1 cellular context compared by ENCODE assay signal in the genomic region with DNA sequence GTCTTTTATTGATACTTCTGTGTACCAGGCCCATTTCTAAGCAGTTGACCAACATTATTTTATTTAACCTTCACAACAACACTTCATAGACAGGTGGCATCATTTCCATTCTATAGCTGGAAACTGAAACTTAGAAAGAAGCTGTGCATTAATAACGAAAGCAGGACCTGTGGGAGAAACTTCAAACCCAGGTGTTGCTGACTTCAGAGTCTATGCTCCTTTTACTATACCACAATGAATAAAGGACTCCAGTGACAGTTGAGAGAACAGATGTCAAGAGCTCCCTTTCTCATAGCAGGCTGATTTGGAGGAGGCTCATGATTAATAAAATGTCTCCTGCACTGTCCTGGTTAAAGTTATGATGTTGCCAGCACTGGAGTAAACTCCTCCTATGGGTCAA.
A peak's percentile ranks its signal among the peaks of the same experiment; 100 is the strongest.
TF ChIP-seq lines count a peak whose summit lies in the region.

No MANE protein-coding gene starts in this region.

TF ChIP-seq in GM12878, 131 proteins besides CTCF, POLR2A, EP300 and RAD21 (continued from another document):
- TF ChIP-seq ASH2L (IDR thresholded peaks at IDR 0.05; ENCODE audit: borderline replicate concordance, low read depth) (no peak), HDGF (IDR thresholded peaks at IDR 0.05) (no peak), FOXK2 (IDR thresholded peaks at IDR 0.05) (no peak), CBFB (IDR thresholded peaks at IDR 0.05; ENCODE audit: low read depth) (no peak), IKZF1 (conservative IDR thresholded peaks at IDR 0.05) (peak; percentile 37; the same call in 1 of the 2 replicates), SMAD1 (IDR thresholded peaks at IDR 0.05; ENCODE audit: low read depth, partially characterized antibody) (no peak), CBX5 (IDR thresholded peaks at IDR 0.05; ENCODE audit: low read depth) (no peak), JUNB (IDR thresholded peaks at IDR 0.05) (peak; percentile 85), HCFC1 (IDR thresholded peaks at IDR 0.05; ENCODE audit: low read length) (no peak), HDAC6 (IDR thresholded peaks at IDR 0.05; ENCODE audit: unreplicated experiment) (no peak), FOXM1 (IDR thresholded peaks at IDR 0.05; ENCODE audit: low read depth, low read length) (peak; percentile 47; the same call in 1 of the 2 replicates), BACH1 (IDR thresholded peaks at IDR 0.05; ENCODE audit: borderline replicate concordance) (no peak), ZNF274 (IDR thresholded peaks at IDR 0.05; ENCODE audit: insufficient read depth, insufficient read length) (no peak), SP1 (IDR thresholded peaks at IDR 0.05; ENCODE audit: low read depth, low read length) (no peak), ZSCAN29 (IDR thresholded peaks at IDR 0.05) (no peak), RCOR1 (conservative IDR thresholded peaks at IDR 0.05; ENCODE audit: low read depth, low read length) (no peak), BMI1 (IDR thresholded peaks at IDR 0.05; ENCODE audit: borderline replicate concordance) (no peak)
- TF ChIP-seq, protein P1, sequence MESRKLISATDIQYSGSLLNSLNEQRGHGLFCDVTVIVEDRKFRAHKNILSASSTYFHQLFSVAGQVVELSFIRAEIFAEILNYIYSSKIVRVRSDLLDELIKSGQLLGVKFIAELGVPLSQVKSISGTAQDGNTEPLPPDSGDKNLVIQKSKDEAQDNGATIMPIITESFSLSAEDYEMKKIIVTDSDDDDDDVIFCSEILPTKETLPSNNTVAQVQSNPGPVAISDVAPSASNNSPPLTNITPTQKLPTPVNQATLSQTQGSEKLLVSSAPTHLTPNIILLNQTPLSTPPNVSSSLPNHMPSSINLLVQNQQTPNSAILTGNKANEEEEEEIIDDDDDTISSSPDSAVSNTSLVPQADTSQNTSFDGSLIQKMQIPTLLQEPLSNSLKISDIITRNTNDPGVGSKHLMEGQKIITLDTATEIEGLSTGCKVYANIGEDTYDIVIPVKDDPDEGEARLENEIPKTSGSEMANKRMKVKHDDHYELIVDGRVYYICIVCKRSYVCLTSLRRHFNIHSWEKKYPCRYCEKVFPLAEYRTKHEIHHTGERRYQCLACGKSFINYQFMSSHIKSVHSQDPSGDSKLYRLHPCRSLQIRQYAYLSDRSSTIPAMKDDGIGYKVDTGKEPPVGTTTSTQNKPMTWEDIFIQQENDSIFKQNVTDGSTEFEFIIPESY (IDR thresholded peaks at IDR 0.05) = no peak
- TF ChIP-seq, protein P2, sequence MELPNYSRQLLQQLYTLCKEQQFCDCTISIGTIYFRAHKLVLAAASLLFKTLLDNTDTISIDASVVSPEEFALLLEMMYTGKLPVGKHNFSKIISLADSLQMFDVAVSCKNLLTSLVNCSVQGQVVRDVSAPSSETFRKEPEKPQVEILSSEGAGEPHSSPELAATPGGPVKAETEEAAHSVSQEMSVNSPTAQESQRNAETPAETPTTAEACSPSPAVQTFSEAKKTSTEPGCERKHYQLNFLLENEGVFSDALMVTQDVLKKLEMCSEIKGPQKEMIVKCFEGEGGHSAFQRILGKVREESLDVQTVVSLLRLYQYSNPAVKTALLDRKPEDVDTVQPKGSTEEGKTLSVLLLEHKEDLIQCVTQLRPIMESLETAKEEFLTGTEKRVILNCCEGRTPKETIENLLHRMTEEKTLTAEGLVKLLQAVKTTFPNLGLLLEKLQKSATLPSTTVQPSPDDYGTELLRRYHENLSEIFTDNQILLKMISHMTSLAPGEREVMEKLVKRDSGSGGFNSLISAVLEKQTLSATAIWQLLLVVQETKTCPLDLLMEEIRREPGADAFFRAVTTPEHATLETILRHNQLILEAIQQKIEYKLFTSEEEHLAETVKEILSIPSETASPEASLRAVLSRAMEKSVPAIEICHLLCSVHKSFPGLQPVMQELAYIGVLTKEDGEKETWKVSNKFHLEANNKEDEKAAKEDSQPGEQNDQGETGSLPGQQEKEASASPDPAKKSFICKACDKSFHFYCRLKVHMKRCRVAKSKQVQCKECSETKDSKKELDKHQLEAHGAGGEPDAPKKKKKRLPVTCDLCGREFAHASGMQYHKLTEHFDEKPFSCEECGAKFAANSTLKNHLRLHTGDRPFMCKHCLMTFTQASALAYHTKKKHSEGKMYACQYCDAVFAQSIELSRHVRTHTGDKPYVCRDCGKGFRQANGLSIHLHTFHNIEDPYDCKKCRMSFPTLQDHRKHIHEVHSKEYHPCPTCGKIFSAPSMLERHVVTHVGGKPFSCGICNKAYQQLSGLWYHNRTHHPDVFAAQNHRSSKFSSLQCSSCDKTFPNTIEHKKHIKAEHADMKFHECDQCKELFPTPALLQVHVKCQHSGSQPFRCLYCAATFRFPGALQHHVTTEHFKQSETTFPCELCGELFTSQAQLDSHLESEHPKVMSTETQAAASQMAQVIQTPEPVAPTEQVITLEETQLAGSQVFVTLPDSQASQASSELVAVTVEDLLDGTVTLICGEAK (IDR thresholded peaks at IDR 0.05; ENCODE audit: borderline replicate concordance) = no peak
- TF ChIP-seq, protein P3, sequence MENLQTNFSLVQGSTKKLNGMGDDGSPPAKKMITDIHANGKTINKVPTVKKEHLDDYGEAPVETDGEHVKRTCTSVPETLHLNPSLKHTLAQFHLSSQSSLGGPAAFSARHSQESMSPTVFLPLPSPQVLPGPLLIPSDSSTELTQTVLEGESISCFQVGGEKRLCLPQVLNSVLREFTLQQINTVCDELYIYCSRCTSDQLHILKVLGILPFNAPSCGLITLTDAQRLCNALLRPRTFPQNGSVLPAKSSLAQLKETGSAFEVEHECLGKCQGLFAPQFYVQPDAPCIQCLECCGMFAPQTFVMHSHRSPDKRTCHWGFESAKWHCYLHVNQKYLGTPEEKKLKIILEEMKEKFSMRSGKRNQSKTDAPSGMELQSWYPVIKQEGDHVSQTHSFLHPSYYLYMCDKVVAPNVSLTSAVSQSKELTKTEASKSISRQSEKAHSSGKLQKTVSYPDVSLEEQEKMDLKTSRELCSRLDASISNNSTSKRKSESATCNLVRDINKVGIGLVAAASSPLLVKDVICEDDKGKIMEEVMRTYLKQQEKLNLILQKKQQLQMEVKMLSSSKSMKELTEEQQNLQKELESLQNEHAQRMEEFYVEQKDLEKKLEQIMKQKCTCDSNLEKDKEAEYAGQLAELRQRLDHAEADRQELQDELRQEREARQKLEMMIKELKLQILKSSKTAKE (IDR thresholded peaks at IDR 0.05; ENCODE audit: low read depth, poor library complexity, severe bottlenecking) = no peak
- TF ChIP-seq, protein P4, sequence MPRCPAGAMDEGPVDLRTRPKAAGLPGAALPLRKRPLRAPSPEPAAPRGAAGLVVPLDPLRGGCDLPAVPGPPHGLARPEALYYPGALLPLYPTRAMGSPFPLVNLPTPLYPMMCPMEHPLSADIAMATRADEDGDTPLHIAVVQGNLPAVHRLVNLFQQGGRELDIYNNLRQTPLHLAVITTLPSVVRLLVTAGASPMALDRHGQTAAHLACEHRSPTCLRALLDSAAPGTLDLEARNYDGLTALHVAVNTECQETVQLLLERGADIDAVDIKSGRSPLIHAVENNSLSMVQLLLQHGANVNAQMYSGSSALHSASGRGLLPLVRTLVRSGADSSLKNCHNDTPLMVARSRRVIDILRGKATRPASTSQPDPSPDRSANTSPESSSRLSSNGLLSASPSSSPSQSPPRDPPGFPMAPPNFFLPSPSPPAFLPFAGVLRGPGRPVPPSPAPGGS (IDR thresholded peaks at IDR 0.05; ENCODE audit: borderline replicate concordance, insufficient read depth, low read depth, low read length, poor library complexity, severe bottlenecking) = no peak
